ENCODE assay signal across 1 cellular context in the genomic region with DNA sequence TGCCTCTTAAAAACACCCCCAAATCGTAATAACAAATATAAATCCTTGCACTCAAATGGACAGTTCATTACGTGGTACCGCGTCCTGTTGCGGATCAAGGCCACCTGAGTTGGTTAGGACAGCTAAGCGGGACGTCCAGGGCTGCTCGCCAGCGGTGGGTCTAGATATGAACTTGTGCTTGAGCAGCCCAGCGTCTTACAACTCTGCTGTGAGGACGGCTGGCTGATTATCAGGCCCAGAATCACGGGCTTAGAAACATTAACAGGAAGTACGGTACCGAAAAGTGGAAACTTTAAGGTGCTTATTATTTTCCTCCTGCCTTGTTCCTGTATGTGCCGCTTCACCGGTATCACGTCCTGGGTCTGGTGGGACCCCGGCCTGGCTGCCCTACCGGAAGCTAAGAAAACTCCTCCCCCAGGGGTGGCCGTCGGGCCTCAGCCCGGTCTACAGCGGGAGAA.
TF ChIP-seq lines count a peak whose summit lies in the region.

No MANE protein-coding gene starts in this region.

TF ChIP-seq in K562, 482 proteins besides CTCF, POLR2A, EP300 and RAD21 (continues in another document):
- peak; percentile 41; the same call in 1 of the 2 replicates for TF ChIP-seq ZNF584 (CRISPR knock-in tag; IDR thresholded peaks at IDR 0.05; ENCODE audit: low read depth)
- TF ChIP-seq ETV6 (IDR thresholded peaks at IDR 0.05; ENCODE audit: borderline replicate concordance in 1 of 2, low read depth in 2 of 2, low read length in 1 of 2): no peak
- TF ChIP-seq ETV6 (CRISPR knock-in tag; IDR thresholded peaks at IDR 0.05; ENCODE audit: borderline replicate concordance): peak; percentile 27; the same call in 1 of the 2 replicates
- TF ChIP-seq PRMT5 (CRISPR knock-in tag; IDR thresholded peaks at IDR 0.05): no peak
- TF ChIP-seq CREM (IDR thresholded peaks at IDR 0.05; ENCODE audit: low read depth): 0 out of 2 replicates have a peak, but pooled peaks have one; percentile 4
- TF ChIP-seq ELF1 (tag; IDR thresholded peaks at IDR 0.05): peak; percentile 74; the same call in 1 of the 2 replicates
- TF ChIP-seq ZBTB7A (IDR thresholded peaks at IDR 0.05; ENCODE audit: borderline replicate concordance, control insufficient read depth, low read depth, low read length): peak; percentile 77; the same call in 1 of the 2 replicates
- TF ChIP-seq ZNF436 (CRISPR knock-in tag; IDR thresholded peaks at IDR 0.05): no peak
- TF ChIP-seq NUFIP1 (IDR thresholded peaks at IDR 0.05; ENCODE audit: partially characterized antibody): peak; percentile 47
- peak; percentile 59 for TF ChIP-seq KDM5B (IDR thresholded peaks at IDR 0.05; ENCODE audit: insufficient replicate concordance, low read depth, low read length)
- TF ChIP-seq XRCC5 (IDR thresholded peaks at IDR 0.05; ENCODE audit: low read depth, low read length): 0 out of 2 replicates have a peak, but pooled peaks have one; percentile 15
- TF ChIP-seq, protein P1, sequence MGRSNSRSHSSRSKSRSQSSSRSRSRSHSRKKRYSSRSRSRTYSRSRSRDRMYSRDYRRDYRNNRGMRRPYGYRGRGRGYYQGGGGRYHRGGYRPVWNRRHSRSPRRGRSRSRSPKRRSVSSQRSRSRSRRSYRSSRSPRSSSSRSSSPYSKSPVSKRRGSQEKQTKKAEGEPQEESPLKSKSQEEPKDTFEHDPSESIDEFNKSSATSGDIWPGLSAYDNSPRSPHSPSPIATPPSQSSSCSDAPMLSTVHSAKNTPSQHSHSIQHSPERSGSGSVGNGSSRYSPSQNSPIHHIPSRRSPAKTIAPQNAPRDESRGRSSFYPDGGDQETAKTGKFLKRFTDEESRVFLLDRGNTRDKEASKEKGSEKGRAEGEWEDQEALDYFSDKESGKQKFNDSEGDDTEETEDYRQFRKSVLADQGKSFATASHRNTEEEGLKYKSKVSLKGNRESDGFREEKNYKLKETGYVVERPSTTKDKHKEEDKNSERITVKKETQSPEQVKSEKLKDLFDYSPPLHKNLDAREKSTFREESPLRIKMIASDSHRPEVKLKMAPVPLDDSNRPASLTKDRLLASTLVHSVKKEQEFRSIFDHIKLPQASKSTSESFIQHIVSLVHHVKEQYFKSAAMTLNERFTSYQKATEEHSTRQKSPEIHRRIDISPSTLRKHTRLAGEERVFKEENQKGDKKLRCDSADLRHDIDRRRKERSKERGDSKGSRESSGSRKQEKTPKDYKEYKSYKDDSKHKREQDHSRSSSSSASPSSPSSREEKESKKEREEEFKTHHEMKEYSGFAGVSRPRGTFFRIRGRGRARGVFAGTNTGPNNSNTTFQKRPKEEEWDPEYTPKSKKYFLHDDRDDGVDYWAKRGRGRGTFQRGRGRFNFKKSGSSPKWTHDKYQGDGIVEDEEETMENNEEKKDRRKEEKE (IDR thresholded peaks at IDR 0.05; ENCODE audit: borderline replicate concordance in 1 of 2, control insufficient read depth in 1 of 2, low read depth in 2 of 2, low read length in 1 of 2): 0 out of 4 replicates have a peak, but pooled peaks of 1 of the 2 experiments have one; percentile 14
- TF ChIP-seq SRSF3 (IDR thresholded peaks at IDR 0.05; ENCODE audit: insufficient read depth, low read length): 0 out of 2 replicates have a peak, but pooled peaks have one; percentile 43
- 0 out of 2 replicates have a peak, but pooled peaks have one; percentile 17 for TF ChIP-seq GTF2F1 (IDR thresholded peaks at IDR 0.05; ENCODE audit: low read depth, low read length)
- TF ChIP-seq, protein P2, sequence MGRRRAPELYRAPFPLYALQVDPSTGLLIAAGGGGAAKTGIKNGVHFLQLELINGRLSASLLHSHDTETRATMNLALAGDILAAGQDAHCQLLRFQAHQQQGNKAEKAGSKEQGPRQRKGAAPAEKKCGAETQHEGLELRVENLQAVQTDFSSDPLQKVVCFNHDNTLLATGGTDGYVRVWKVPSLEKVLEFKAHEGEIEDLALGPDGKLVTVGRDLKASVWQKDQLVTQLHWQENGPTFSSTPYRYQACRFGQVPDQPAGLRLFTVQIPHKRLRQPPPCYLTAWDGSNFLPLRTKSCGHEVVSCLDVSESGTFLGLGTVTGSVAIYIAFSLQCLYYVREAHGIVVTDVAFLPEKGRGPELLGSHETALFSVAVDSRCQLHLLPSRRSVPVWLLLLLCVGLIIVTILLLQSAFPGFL (CRISPR knock-in tag; IDR thresholded peaks at IDR 0.05): 0 out of 2 replicates have a peak, but pooled peaks have one; percentile 68
- 0 out of 2 replicates have a peak, but pooled peaks have one; percentile 59 for TF ChIP-seq ZNF197 (CRISPR knock-in tag; IDR thresholded peaks at IDR 0.05; ENCODE audit: low read depth)
- TF ChIP-seq KDM1A (IDR thresholded peaks at IDR 0.05): no peak
- peak; percentile 71; the same call in 1 of the 2 replicates for TF ChIP-seq FOXK1 (CRISPR knock-in tag; IDR thresholded peaks at IDR 0.05; ENCODE audit: borderline replicate concordance)
- TF ChIP-seq ZNF124 (CRISPR knock-in tag; IDR thresholded peaks at IDR 0.05): no peak
- TF ChIP-seq TOE1 (IDR thresholded peaks at IDR 0.05; ENCODE audit: borderline replicate concordance): 0 out of 2 replicates have a peak, but pooled peaks have one; percentile 6
- TF ChIP-seq TOE1 (CRISPR knock-in tag; IDR thresholded peaks at IDR 0.05; ENCODE audit: borderline replicate concordance, low read depth): no peak
- peak; percentile 63 for TF ChIP-seq RBM39 (optimal IDR thresholded peaks at IDR 0.05; ENCODE audit: low read depth, low read length)
- peak; percentile 92; the same call in 1 of the 2 replicates for TF ChIP-seq KAT7 (CRISPR knock-in tag; IDR thresholded peaks at IDR 0.05; ENCODE audit: borderline replicate concordance)
- TF ChIP-seq ZBTB49 (CRISPR knock-in tag; IDR thresholded peaks at IDR 0.05; ENCODE audit: borderline replicate concordance): 0 out of 2 replicates have a peak, but pooled peaks have one; percentile 29
- TF ChIP-seq, protein P3, sequence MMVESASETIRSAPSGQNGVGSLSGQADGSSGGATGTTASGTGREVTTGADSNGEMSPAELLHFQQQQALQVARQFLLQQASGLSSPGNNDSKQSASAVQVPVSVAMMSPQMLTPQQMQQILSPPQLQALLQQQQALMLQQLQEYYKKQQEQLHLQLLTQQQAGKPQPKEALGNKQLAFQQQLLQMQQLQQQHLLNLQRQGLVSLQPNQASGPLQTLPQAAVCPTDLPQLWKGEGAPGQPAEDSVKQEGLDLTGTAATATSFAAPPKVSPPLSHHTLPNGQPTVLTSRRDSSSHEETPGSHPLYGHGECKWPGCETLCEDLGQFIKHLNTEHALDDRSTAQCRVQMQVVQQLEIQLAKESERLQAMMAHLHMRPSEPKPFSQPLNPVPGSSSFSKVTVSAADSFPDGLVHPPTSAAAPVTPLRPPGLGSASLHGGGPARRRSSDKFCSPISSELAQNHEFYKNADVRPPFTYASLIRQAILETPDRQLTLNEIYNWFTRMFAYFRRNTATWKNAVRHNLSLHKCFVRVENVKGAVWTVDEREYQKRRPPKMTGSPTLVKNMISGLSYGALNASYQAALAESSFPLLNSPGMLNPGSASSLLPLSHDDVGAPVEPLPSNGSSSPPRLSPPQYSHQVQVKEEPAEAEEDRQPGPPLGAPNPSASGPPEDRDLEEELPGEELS (CRISPR knock-in tag; IDR thresholded peaks at IDR 0.05; ENCODE audit: borderline replicate concordance): peak; percentile 35; the same call in 1 of the 2 replicates
- 0 out of 2 replicates have a peak, but pooled peaks have one; percentile 77 for TF ChIP-seq ZC3H4 (CRISPR knock-in tag; IDR thresholded peaks at IDR 0.05; ENCODE audit: borderline replicate concordance)
- TF ChIP-seq TEAD2 (tag; IDR thresholded peaks at IDR 0.05): no peak
- TF ChIP-seq ZNF134 (CRISPR knock-in tag; conservative IDR thresholded peaks at IDR 0.05): 0 out of 2 replicates have a peak, but pooled peaks have one; percentile 9
- TF ChIP-seq AFF4 (CRISPR knock-in tag; IDR thresholded peaks at IDR 0.05): 0 out of 2 replicates have a peak, but pooled peaks have one; percentile 54
- TF ChIP-seq, protein P4, sequence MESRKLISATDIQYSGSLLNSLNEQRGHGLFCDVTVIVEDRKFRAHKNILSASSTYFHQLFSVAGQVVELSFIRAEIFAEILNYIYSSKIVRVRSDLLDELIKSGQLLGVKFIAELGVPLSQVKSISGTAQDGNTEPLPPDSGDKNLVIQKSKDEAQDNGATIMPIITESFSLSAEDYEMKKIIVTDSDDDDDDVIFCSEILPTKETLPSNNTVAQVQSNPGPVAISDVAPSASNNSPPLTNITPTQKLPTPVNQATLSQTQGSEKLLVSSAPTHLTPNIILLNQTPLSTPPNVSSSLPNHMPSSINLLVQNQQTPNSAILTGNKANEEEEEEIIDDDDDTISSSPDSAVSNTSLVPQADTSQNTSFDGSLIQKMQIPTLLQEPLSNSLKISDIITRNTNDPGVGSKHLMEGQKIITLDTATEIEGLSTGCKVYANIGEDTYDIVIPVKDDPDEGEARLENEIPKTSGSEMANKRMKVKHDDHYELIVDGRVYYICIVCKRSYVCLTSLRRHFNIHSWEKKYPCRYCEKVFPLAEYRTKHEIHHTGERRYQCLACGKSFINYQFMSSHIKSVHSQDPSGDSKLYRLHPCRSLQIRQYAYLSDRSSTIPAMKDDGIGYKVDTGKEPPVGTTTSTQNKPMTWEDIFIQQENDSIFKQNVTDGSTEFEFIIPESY (CRISPR knock-in tag; IDR thresholded peaks at IDR 0.05): peak; percentile 39; the same call in 1 of the 2 replicates
- TF ChIP-seq FOXM1 (IDR thresholded peaks at IDR 0.05; ENCODE audit: low read depth): peak; percentile 16; the same call in 1 of the 2 replicates
- no peak for TF ChIP-seq FOXM1 (CRISPR knock-in tag; IDR thresholded peaks at IDR 0.05; ENCODE audit: low read depth)
- TF ChIP-seq ZNF175 (CRISPR knock-in tag; IDR thresholded peaks at IDR 0.05; ENCODE audit: low read depth): peak; percentile 91; the same call in 1 of the 2 replicates
- no peak for TF ChIP-seq MIER1 (IDR thresholded peaks at IDR 0.05; ENCODE audit: low read depth)
- no peak for TF ChIP-seq PYGO2 (tag; IDR thresholded peaks at IDR 0.05)
- TF ChIP-seq CBX1 (IDR thresholded peaks at IDR 0.05; ENCODE audit: low read depth): 0 out of 2 replicates have a peak, but pooled peaks have one; percentile 15
